ENCODE assay signal across 19 cellular contexts in the genomic region with DNA sequence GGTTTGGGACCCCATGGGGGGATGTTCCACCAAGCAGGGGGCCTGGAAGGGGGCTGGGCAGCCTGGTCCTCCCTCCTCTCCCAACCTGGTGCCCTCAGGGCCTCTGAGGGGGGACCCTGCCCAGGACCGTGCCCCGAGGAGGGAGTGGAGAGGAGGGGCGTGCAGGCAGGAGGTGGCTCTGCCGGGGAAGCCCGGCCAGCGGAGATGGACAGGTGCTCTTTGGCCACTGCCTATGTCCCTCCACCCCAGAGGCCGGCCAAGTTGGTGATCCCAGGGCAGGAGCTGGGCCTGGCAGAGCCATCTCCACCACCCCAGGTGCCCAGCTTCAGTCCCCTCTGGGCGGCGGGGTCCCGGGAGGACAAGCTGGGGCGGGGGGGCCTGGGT. TPM values are rescaled to one million over a fixed set of nuclear protein-coding genes. Genes with fewer than 3 reads are reported as not detected.
"Had no signal": no experiment of that assay in that cellular context is flagged by ENCODE, and none has a peak within 500 bp of the region (broad histone marks: within the 10 kb centered on the region; RNA-seq: fewer than 3 reads in every experiment).

No MANE protein-coding gene starts in this region.

- H3K27me3 ChIP-seq: adrenal gland had no signal

- H3K36me3 Mint-ChIP-seq: naive thymus-derived CD8-positive, alpha-beta T cell; stimulated activated effector memory CD8-positive, alpha-beta T cell treated with anti-CD3 and anti-CD28 coated beads, Interleukin-12 subunit alpha, Interleukin-12 subunit beta, amount 100 ng/mL, for 72 hours; WTC11 had no signal

- H3K27me3 Mint-ChIP-seq: central memory CD8-positive, alpha-beta T cell had no signal

- H3K36me3 ChIP-seq: adrenal gland had no signal

- FAIRE-seq: small intestine had no signal

- ATAC-seq: naive thymus-derived CD8-positive, alpha-beta T cell; stimulated activated effector memory CD8-positive, alpha-beta T cell treated with anti-CD3 and anti-CD28 coated beads, Interleukin-12 subunit alpha, Interleukin-12 subunit beta, amount 100 ng/mL, for 72 hours; WTC11 had no signal

- DNase-seq: activated CD4-positive, alpha-beta T cell treated with anti-CD3 and anti-CD28 coated beads, Interleukin-2, amount 50 U/mL, for 1 hour; hippocampal formation; kidney glomerular epithelial cell; mammary epithelial cell; small intestine; substantia nigra; trophoblast cell had no signal

- H3K4me3 Mint-ChIP-seq: activated naive CD4-positive, alpha-beta T cell treated with anti-CD3 and anti-CD28 coated beads for 36 hours; central memory CD8-positive, alpha-beta T cell; dendritic cell treated with granulocyte-macrophage colony-stimulating factor and Interleukin-4, amounts not matched to agents 40 ng/mL and 50 ng/mL, for 4 days; naive thymus-derived CD8-positive, alpha-beta T cell; stimulated activated effector memory CD8-positive, alpha-beta T cell treated with anti-CD3 and anti-CD28 coated beads, Interleukin-12 subunit alpha, Interleukin-12 subunit beta, amount 100 ng/mL, for 72 hours; T-helper 1 cell treated with Interleukin-12 subunit alpha and Interleukin-12 subunit beta and Interleukin-4 antibody, amounts not matched to agents 30 μg/mL and 1 μg/mL, for 36 hours; WTC11 had no signal

- H3K9me3 ChIP-seq: adrenal gland had no signal

- H3K4me3 ChIP-seq: adrenal gland had no signal

- H3K27ac Mint-ChIP-seq: activated naive CD4-positive, alpha-beta T cell treated with anti-CD3 and anti-CD28 coated beads for 36 hours; dendritic cell treated with granulocyte-macrophage colony-stimulating factor and Interleukin-4, amounts not matched to agents 40 ng/mL and 50 ng/mL, for 4 days; naive thymus-derived CD8-positive, alpha-beta T cell; stimulated activated effector memory CD8-positive, alpha-beta T cell treated with anti-CD3 and anti-CD28 coated beads, Interleukin-12 subunit alpha, Interleukin-12 subunit beta, amount 100 ng/mL, for 72 hours; T-helper 1 cell treated with Interleukin-12 subunit alpha and Interleukin-12 subunit beta and Interleukin-4 antibody, amounts not matched to agents 30 μg/mL and 1 μg/mL, for 36 hours; WTC11 had no signal

- H3K9me3 Mint-ChIP-seq: activated naive CD4-positive, alpha-beta T cell treated with anti-CD3 and anti-CD28 coated beads for 36 hours; central memory CD8-positive, alpha-beta T cell; dendritic cell treated with granulocyte-macrophage colony-stimulating factor and Interleukin-4, amounts not matched to agents 40 ng/mL and 50 ng/mL, for 4 days; naive thymus-derived CD8-positive, alpha-beta T cell; stimulated activated effector memory CD8-positive, alpha-beta T cell treated with anti-CD3 and anti-CD28 coated beads, Interleukin-12 subunit alpha, Interleukin-12 subunit beta, amount 100 ng/mL, for 72 hours; T-helper 1 cell treated with Interleukin-12 subunit alpha and Interleukin-12 subunit beta and Interleukin-4 antibody, amounts not matched to agents 30 μg/mL and 1 μg/mL, for 36 hours; WTC11 had no signal

- H3K4me1 Mint-ChIP-seq: central memory CD8-positive, alpha-beta T cell; naive thymus-derived CD8-positive, alpha-beta T cell; stimulated activated effector memory CD8-positive, alpha-beta T cell treated with anti-CD3 and anti-CD28 coated beads, Interleukin-12 subunit alpha, Interleukin-12 subunit beta, amount 100 ng/mL, for 72 hours; WTC11 had no signal

- H3K27ac ChIP-seq: adrenal gland had no signal

RNA-seq across cellular contexts. Expression of gene MUC2, which starts 2.4 kb away (rescaled TPM):
- total RNA-seq: activated naive CD4-positive, alpha-beta T cell treated with anti-CD3 and anti-CD28 coated beads for 36 hours; epithelial cell of proximal tubule; mammary epithelial cell; mononuclear cell; naive thymus-derived CD8-positive, alpha-beta T cell; osteocyte; renal cortical epithelial cell had no signal

RNA-seq across cellular contexts. Expression of gene MUC6, which starts 40.5 kb away (rescaled TPM):
- total RNA-seq: activated naive CD4-positive, alpha-beta T cell treated with anti-CD3 and anti-CD28 coated beads for 36 hours; epithelial cell of proximal tubule; naive thymus-derived CD8-positive, alpha-beta T cell; osteocyte; renal cortical epithelial cell had no signal
